18 cellular contexts compared by ENCODE assay signal in genomic region chr4:138982754-138983153, GRCh38. TPM values are rescaled to one million over a fixed set of nuclear protein-coding genes. Genes with fewer than 3 reads are reported as not detected.
DNase-seq lines count a peak whose midpoint lies in the region; ATAC-seq and TF ChIP-seq lines count a peak whose summit lies in the region.
"Had no signal": no experiment of that assay in that cellular context is flagged by ENCODE, and none has a peak within 500 bp of the region (broad histone marks: within the 10 kb centered on the region; RNA-seq: fewer than 3 reads in every experiment).

No MANE protein-coding gene starts in this region.

- WGBS in right cardiac atrium = 95% methylated on average over 7 of the region's 7 CpGs
- WGBS in esophagus muscularis mucosa = 95% methylated on average over 7 of the region's 7 CpGs
- WGBS in sigmoid colon, 2 donors = 95% methylated on average over 7 of the region's 7 CpGs

- ATAC-seq in right cardiac atrium = peak in 1 of 2 donors; percentile 13
- ATAC-seq in left cardiac atrium = no peak
- ATAC-seq: activated CD8-positive, alpha-beta T cell treated with anti-CD3 and anti-CD28 coated beads, Interleukin-2, amount 10 ng/mL, durations not matched to agents 7 days and 5 days; activated T-cell treated with anti-CD3 and anti-CD28 coated beads, Interleukin-2, amount 50 U/mL, for 72 hours; T-cell had no signal

- H3K36me3 ChIP-seq in esophagus muscularis mucosa = no peaks in the 10 kb centered on the region
- H3K36me3 ChIP-seq in sigmoid colon = no peaks in the 10 kb centered on the region
- H3K36me3 ChIP-seq in vagina = no peaks in the 10 kb centered on the region
- H3K36me3 ChIP-seq: WERI-Rb-1 had no signal

- no peaks in the 10 kb centered on the region for H3K9me3 ChIP-seq in right cardiac atrium (ENCODE audit: control insufficient read depth, low read length)
- H3K9me3 ChIP-seq in esophagus muscularis mucosa = no peaks in the 10 kb centered on the region
- H3K9me3 ChIP-seq in sigmoid colon = no peaks in the 10 kb centered on the region
- H3K9me3 ChIP-seq in vagina = no peaks in the 10 kb centered on the region

- TF ChIP-seq CTCF in esophagus muscularis mucosa (IDR thresholded peaks at IDR 0.05) = no peak
- no peak for TF ChIP-seq CTCF in sigmoid colon (IDR thresholded peaks at IDR 0.05)
- TF ChIP-seq CTCF in vagina (IDR thresholded peaks at IDR 0.05) = no peak

- DNase-seq in right cardiac atrium (no peak), left cardiac atrium (no peak), esophagus muscularis mucosa (ENCODE audit: extremely low spot score) (no peak), sigmoid colon (no peak), vagina (ENCODE audit: extremely low spot score in 2 of 2) (no peak), hippocampal formation (lab: John Stamatoyannopoulos, UW) (no peak), T-helper 1 cell (no peak), ACHN (no peak)
- DNase-seq: activated CD8-positive, alpha-beta T cell treated with anti-CD3 and anti-CD28 coated beads, Interleukin-2, amount 10 ng/mL, durations not matched to agents 7 days and 5 days; activated naive CD8-positive, alpha-beta T cell treated with anti-CD3 and anti-CD28 coated beads, Interleukin-2, amount 10 ng/mL, durations not matched to agents 7 days and 5 days; activated T-cell treated with anti-CD3 and anti-CD28 coated beads, Interleukin-2, amount 50 U/mL, for 72 hours; CD8-positive, alpha-beta memory T cell; DND-41; NCI-H1092 treated with DMSO at 0.1 percent for 48 hours; T-cell; WERI-Rb-1 had no signal

- H3K27ac ChIP-seq in right cardiac atrium (ENCODE audit: low read length) (peak overlapping the region; percentile 3), esophagus muscularis mucosa (replicated peaks in 1 of 4) (peak overlapping the region; percentile 60 to 74 (median 62)), sigmoid colon (peak overlapping the region in 3 of 4 donors; percentile 30 to 71 (median 57)), vagina (peak overlapping the region; percentile 73)
- H3K27ac ChIP-seq: KMS-11, RWPE1, WERI-Rb-1 had no signal

- no peak overlapping the region for H3K4me3 ChIP-seq in right cardiac atrium (ENCODE audit: low read length)
- no peak overlapping the region for H3K4me3 ChIP-seq in esophagus muscularis mucosa
- no peak overlapping the region for H3K4me3 ChIP-seq in sigmoid colon
- no peak overlapping the region for H3K4me3 ChIP-seq in vagina

- TF ChIP-seq POLR2A in esophagus muscularis mucosa (IDR thresholded peaks at IDR 0.05; ENCODE audit: low read depth) = no peak
- no peak for TF ChIP-seq POLR2A in sigmoid colon (IDR thresholded peaks at IDR 0.05)
- TF ChIP-seq POLR2A in vagina (IDR thresholded peaks at IDR 0.05) = no peak

- H3K4me1 ChIP-seq in right cardiac atrium (ENCODE audit: control insufficient read depth, insufficient read depth, low read length) (no peaks in the 10 kb centered on the region), esophagus muscularis mucosa (peaks cover 7 to 18% (median 12%) of the 10 kb centered on the region in 4 donors), sigmoid colon (no peaks in the 10 kb centered on the region), vagina (peaks cover 8% of the 10 kb centered on the region)

- in situ Hi-C loops in ACHN (cut with HindIII; ENCODE audit: low pct_ligation_motif_present, low pct_unique_long_range_greater_than_20kb, low sequenced_read_pairs) = no loop called here

- intact Hi-C loops in right cardiac atrium (cut with DNase I) = no loop called here
- intact Hi-C loops in left cardiac atrium (cut with DNase I) = no loop called here
- intact Hi-C loops in esophagus muscularis mucosa (cut with DNase I) = no loop called here
- intact Hi-C loops in sigmoid colon (cut with DNase I) = no loop called here
- intact Hi-C loops in vagina (cut with DNase I) = no loop called here

- H3K27me3 ChIP-seq in right cardiac atrium (ENCODE audit: control insufficient read depth, insufficient read depth) = no peaks in the 10 kb centered on the region
- no peaks in the 10 kb centered on the region for H3K27me3 ChIP-seq in esophagus muscularis mucosa
- H3K27me3 ChIP-seq in sigmoid colon = no peaks in the 10 kb centered on the region
- no peaks in the 10 kb centered on the region for H3K27me3 ChIP-seq in vagina

- TF ChIP-seq EP300 in esophagus muscularis mucosa (IDR thresholded peaks at IDR 0.05) (no peak), sigmoid colon (IDR thresholded peaks at IDR 0.05) (no peak)

RNA-seq across cellular contexts. Expression of gene NOCT, which starts 32.8 kb away (rescaled TPM):
- total RNA-seq in right cardiac atrium = 10 to 100 TPM in 1 of 4 donors, 1 to 10 TPM in 3; 5.5 to 10.6 (median 9.7) TPM
- polyA plus RNA-seq in right cardiac atrium = 4.7 TPM
- 10 to 100 TPM in 1 of 2 donors, 1 to 10 TPM in 1; 6.8 to 13.5 TPM for total RNA-seq in left cardiac atrium
- 1 to 10 TPM; 1.7 to 7.0 (median 2.1) TPM for total RNA-seq in esophagus muscularis mucosa
- total RNA-seq in sigmoid colon = 1 to 10 TPM; 1.8 to 5.4 (median 2.5) TPM
- 10 to 100 TPM in 1 of 3 donors, 1 to 10 TPM in 2; 2.4 to 10.9 (median 5.3) TPM for polyA plus RNA-seq in sigmoid colon
- 4.2 TPM for total RNA-seq in vagina

Comparison
In these comparisons a context has a peak if more than half of its experiments do, and no peak if none do; other contexts are left out.
1. H3K27ac ChIP-seq: peak in every context shown above with its lines; median percentile 73 in vagina; 62 in esophagus muscularis mucosa; 57 in sigmoid colon; 3 in right cardiac atrium.